In the genomic region with DNA sequence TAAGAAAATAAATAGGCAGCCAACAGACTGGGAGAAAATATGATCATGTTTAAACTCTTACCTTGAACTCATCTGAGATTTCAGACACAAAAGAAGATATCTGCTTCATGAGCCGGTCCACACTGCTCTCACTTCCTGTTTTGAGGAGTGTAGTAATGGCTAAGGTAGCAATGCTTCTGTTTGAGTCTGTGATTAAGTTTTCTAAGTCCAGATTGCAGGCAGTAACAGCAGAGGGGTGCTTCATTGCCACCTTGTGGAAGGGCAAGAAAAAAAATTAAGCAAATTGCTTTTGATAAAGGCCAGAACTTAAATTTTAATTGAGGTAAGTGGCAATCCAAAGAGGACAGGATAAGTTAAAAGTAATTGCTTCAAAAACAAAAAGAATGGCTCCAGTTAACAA, we compare ENCODE assay signal across 9 cellular contexts.
DNase-seq lines count a peak whose midpoint lies in the region; ATAC-seq, FAIRE-seq and TF ChIP-seq lines count a peak whose summit lies in the region.
"Had no signal": no experiment of that assay in that cellular context is flagged by ENCODE, and none has a peak within 500 bp of the region (broad histone marks: within the 10 kb centered on the region; RNA-seq: fewer than 3 reads in every experiment).

No MANE protein-coding gene starts in this region.

- H3K9me3 Mint-ChIP-seq in astrocyte (ENCODE audit: unreplicated experiment) (peaks cover 2% of the 10 kb centered on the region), osteocyte (ENCODE audit: unreplicated experiment) (peaks cover 9% of the 10 kb centered on the region)

- DNase-seq in NCI-H146 (lab: John Stamatoyannopoulos, UW), result peak; percentile 17
- no peak for DNase-seq in NCI-H146 treated with DMSO at 0.1 percent for 48 hours (lab: John Stamatoyannopoulos, UW; ENCODE audit: unreplicated experiment)
- peak; percentile 22 for DNase-seq in astrocyte (ENCODE audit: low read depth)
- DNase-seq in osteocyte (ENCODE audit: extremely low spot score, unreplicated experiment), result no peak
- DNase-seq in activated CD8-positive, alpha-beta memory T cell treated with anti-CD3 and anti-CD28 coated beads for 24 hours, result no peak
- no peak for DNase-seq in pons (ENCODE audit: low spot score)

- H3K4me1 Mint-ChIP-seq in astrocyte (ENCODE audit: low read depth, unreplicated experiment), result no peaks in the 10 kb centered on the region
- H3K4me1 Mint-ChIP-seq in osteocyte (ENCODE audit: unreplicated experiment), result no peaks in the 10 kb centered on the region

- H2AFZ ChIP-seq in Loucy (ENCODE audit: low read length), result no peak overlapping the region
- H2AFZ ChIP-seq in astrocyte (ENCODE audit: low read depth, low read length), result no peak overlapping the region

- H3K27ac Mint-ChIP-seq in astrocyte (ENCODE audit: unreplicated experiment) (no peak overlapping the region), osteocyte (ENCODE audit: unreplicated experiment) (no peak overlapping the region)

- H3K27me3 ChIP-seq in Loucy (ENCODE audit: insufficient read depth, low read length, poor library complexity, severe bottlenecking) (no peaks in the 10 kb centered on the region), astrocyte (ENCODE audit: insufficient read depth, low read length) (no peaks in the 10 kb centered on the region)

- no peak overlapping the region for H3K27ac ChIP-seq in astrocyte (ENCODE audit: low read depth, low read length)

- H3K9me3 ChIP-seq in Loucy (ENCODE audit: insufficient read depth, low read depth, low read length), result peaks cover 15% of the 10 kb centered on the region; the same call in 1 of the 2 replicates
- H3K9me3 ChIP-seq in astrocyte (ENCODE audit: insufficient read depth, low read depth, low read length), result peaks cover 3% of the 10 kb centered on the region

- no peaks in the 10 kb centered on the region for H3F3A ChIP-seq in Loucy (ENCODE audit: low read depth)

- peak; percentile 86 for ATAC-seq in GM21825 (IDR thresholded peaks at IDR 0.05; ENCODE audit: unreplicated experiment)

- H3K27me3 Mint-ChIP-seq in astrocyte (ENCODE audit: low read depth, unreplicated experiment) (no peaks in the 10 kb centered on the region), osteocyte (ENCODE audit: unreplicated experiment) (no peaks in the 10 kb centered on the region)
- H3K27me3 Mint-ChIP-seq: CD4-positive, alpha-beta memory T cell had no signal

- no peaks in the 10 kb centered on the region for H3K4me1 ChIP-seq in Loucy (ENCODE audit: insufficient read depth, low read length, poor library complexity, severe bottlenecking)
- no peaks in the 10 kb centered on the region for H3K4me1 ChIP-seq in astrocyte (ENCODE audit: insufficient read depth, low read length)

- H3K79me2 ChIP-seq in Loucy (ENCODE audit: insufficient read depth, low read length), result no peaks in the 10 kb centered on the region
- H3K79me2 ChIP-seq in astrocyte (ENCODE audit: insufficient read depth, low read length), result no peaks in the 10 kb centered on the region

- no peaks in the 10 kb centered on the region for H3K9me2 ChIP-seq in Loucy (replicated peaks; ENCODE audit: low read depth, low read length)

- H3K4me3 ChIP-seq in Loucy (ENCODE audit: low read length, poor library complexity, severe bottlenecking), result no peak overlapping the region
- no peak overlapping the region for H3K4me3 ChIP-seq in astrocyte (ENCODE audit: insufficient read depth, low read depth, low read length)

- no peaks in the 10 kb centered on the region for H3K36me3 Mint-ChIP-seq in astrocyte (ENCODE audit: low read depth, unreplicated experiment)
- H3K36me3 Mint-ChIP-seq in osteocyte (ENCODE audit: unreplicated experiment), result peaks cover 26% of the 10 kb centered on the region

- no peaks in the 10 kb centered on the region for H4K20me1 ChIP-seq in Loucy (ENCODE audit: insufficient read depth, low read length, poor library complexity, severe bottlenecking)
- H4K20me1 ChIP-seq in astrocyte (ENCODE audit: insufficient read depth, low read length), result no peaks in the 10 kb centered on the region

- H3K4me2 ChIP-seq in Loucy (ENCODE audit: low read depth, low read length, poor library complexity, severe bottlenecking) (no peak overlapping the region), astrocyte (ENCODE audit: low read length) (no peak overlapping the region)

- H3K9ac ChIP-seq in Loucy (ENCODE audit: low read depth, low read length, poor library complexity, severe bottlenecking) (no peak overlapping the region), astrocyte (ENCODE audit: low read length) (no peak overlapping the region)

- H3K4me3 Mint-ChIP-seq in astrocyte (ENCODE audit: unreplicated experiment) (no peak overlapping the region), osteocyte (ENCODE audit: unreplicated experiment) (no peak overlapping the region)
- H3K4me3 Mint-ChIP-seq: CD4-positive, alpha-beta memory T cell had no signal

- H3K36me3 ChIP-seq in Loucy (ENCODE audit: insufficient read depth, low read length) (peaks cover 7% of the 10 kb centered on the region; the same call in 1 of the 2 replicates), astrocyte (ENCODE audit: insufficient read depth, low read length) (no peaks in the 10 kb centered on the region)

- no peak for FAIRE-seq in astrocyte (lab: Jason Lieb, UNC)

- peak; percentile 58 for TF ChIP-seq CTCF in Loucy (conservative IDR thresholded peaks at IDR 0.05; ENCODE audit: low read length)
- no peak for TF ChIP-seq CTCF in astrocyte (IDR thresholded peaks at IDR 0.05; ENCODE audit: insufficient read depth, low read depth, low read length)
- TF ChIP-seq CTCF in osteocyte (IDR thresholded peaks at IDR 0.05), result peak; percentile 43

Comparison
In these comparisons a context has a peak if more than half of its experiments do, and no peak if none do; other contexts are left out.
1. DNase-seq: peak in NCI-H146 (single experiment) and astrocyte (single experiment); none in NCI-H146 treated with DMSO at 0.1 percent for 48 hours (single experiment), osteocyte (single experiment), activated CD8-positive, alpha-beta memory T cell treated with anti-CD3 and anti-CD28 coated beads for 24 hours (single experiment) and pons (single experiment).